Comparison of ENCODE assay signal across 21 cellular contexts in genomic region chr20:51790256-51790655, GRCh38. TPM values are rescaled to one million over a fixed set of nuclear protein-coding genes. Genes with fewer than 3 reads are reported as not detected.
DNase-seq lines count a peak whose midpoint lies in the region; ATAC-seq, FAIRE-seq and TF ChIP-seq lines count a peak whose summit lies in the region.
"Had no signal": no experiment of that assay in that cellular context is flagged by ENCODE, and none has a peak within 500 bp of the region (broad histone marks: within the 10 kb centered on the region; RNA-seq: fewer than 3 reads in every experiment).

No MANE protein-coding gene starts in this region.

- H3K36me3 ChIP-seq in HepG2 (replicated peaks in 1 of 2; ENCODE audit: control insufficient read depth in 1 of 2, insufficient read depth in 2 of 2, low read length in 2 of 2) (no peaks in the 10 kb centered on the region; a peak in 1 of 5 replicates), right lobe of liver (no peaks in the 10 kb centered on the region), H1 (ENCODE audit: control insufficient read depth in 2 of 4, insufficient read depth in 4 of 4, low read length in 3 of 4) (peaks cover 39 to 98% (median 67%) of the 10 kb centered on the region in 4 experiments), trophoblast cell (ENCODE audit: control insufficient read depth in 1 of 2, insufficient read depth in 2 of 2, low read length in 2 of 2) (peaks cover 58 to 67% of the 10 kb centered on the region in 2 experiments)

- FAIRE-seq in HepG2 (lab: Jason Lieb, UNC) = no peak
- FAIRE-seq in H1 (lab: Jason Lieb, UNC) = no peak
- FAIRE-seq: A549, GM12892, GM18507 had no signal

- ATAC-seq in HepG2 (no peak), right lobe of liver (no peak)
- ATAC-seq: A549 had no signal

- H3K79me1 ChIP-seq in H1 (ENCODE audit: low read depth, low read length) = peaks cover 19% of the 10 kb centered on the region
- H3K79me1 ChIP-seq in trophoblast cell (ENCODE audit: low read length) = no peaks in the 10 kb centered on the region

- H4K20me1 ChIP-seq in HepG2 (ENCODE audit: insufficient read depth, low read length) (no peaks in the 10 kb centered on the region), H1 (replicated peaks in 1 of 2; ENCODE audit: control insufficient read depth in 1 of 2, insufficient read depth in 2 of 2, low read length in 2 of 2) (peaks cover 47 to 51% of the 10 kb centered on the region in 2 experiments)

- no peak overlapping the region for H2BK12ac ChIP-seq in H1 (ENCODE audit: low read depth, low read length)
- H2BK12ac ChIP-seq in trophoblast cell (ENCODE audit: low read length) = no peak overlapping the region

- no peak overlapping the region for H2BK5ac ChIP-seq in H1 (ENCODE audit: low read depth, low read length)
- no peak overlapping the region for H2BK5ac ChIP-seq in trophoblast cell (ENCODE audit: low read depth, low read length, poor library complexity)

- no peak for TF ChIP-seq EP300 in HepG2 (IDR thresholded peaks at IDR 0.05; ENCODE audit: low read depth in 2 of 2, low read length in 2 of 2)
- TF ChIP-seq EP300 in HepG2 (CRISPR knock-in tag; IDR thresholded peaks at IDR 0.05; ENCODE audit: borderline replicate concordance) = no peak
- TF ChIP-seq EP300 in H1 (IDR thresholded peaks at IDR 0.05; ENCODE audit: borderline replicate concordance in 1 of 2, low read depth in 2 of 2, low read length in 2 of 2) = no peak

- POLR2A ChIA-PET in HepG2 (lab: Yijun Ruan, JAX) = no interaction called here
- POLR2A ChIA-PET in H1 (lab: Charles Lee; ENCODE audit: partially characterized antibody) = interaction anchor here (0.8 to 5.7 kb wide), 4 partner anchors 10 to 97 kb away, joined by 3 to 29 read pairs (median 13); partner anchors contain the start of gene SALL4

- no peak overlapping the region for H3K18ac ChIP-seq in H1 (ENCODE audit: extremely low read depth, low read length)
- H3K18ac ChIP-seq in trophoblast cell (ENCODE audit: low read length) = no peak overlapping the region

- WGBS in HepG2 (ENCODE audit: low lambda C conversion rate) = 79% methylated on average over 17 of the region's 17 CpGs
- WGBS in right lobe of liver (ENCODE audit: insufficient coverage, low coverage, low lambda C conversion rate, missing lambda C conversion rate) = 84% methylated on average over 4 of the region's 17 CpGs
- WGBS in H1 (ENCODE audit: extremely low coverage in 1 of 2, insufficient coverage in 1 of 2, insufficient read length in 1 of 2, insufficient replicate concordance in 2 of 2, low coverage in 1 of 2, low lambda C conversion rate in 2 of 2, missing lambda C conversion rate in 1 of 2), 2 experiments = 91% methylated on average over 17 of the region's 17 CpGs; no CpG with 5 or more reads in 1 of the 2 experiments
- no CpG with 5 or more reads among the region's 17 CpGs for WGBS in trophoblast cell (ENCODE audit: extremely low coverage, insufficient coverage, insufficient read length)

- H3K4me1 ChIP-seq in HepG2 (ENCODE audit: insufficient read depth, low read length) = no peaks in the 10 kb centered on the region
- H3K4me1 ChIP-seq in right lobe of liver = no peaks in the 10 kb centered on the region
- H3K4me1 ChIP-seq in H1 (replicated peaks in 1 of 4; ENCODE audit: control insufficient read depth in 3 of 4, insufficient read depth in 4 of 4, low read length in 3 of 4) = peaks cover 2 to 13% (median 10%) of the 10 kb centered on the region in 4 experiments
- H3K4me1 ChIP-seq in trophoblast cell (ENCODE audit: control insufficient read depth in 1 of 2, insufficient read depth in 2 of 2, low read length in 2 of 2) = no peaks in the 10 kb centered on the region
- H3K4me1 ChIP-seq: A549 had no signal

- H3K27ac ChIP-seq in HepG2 (ENCODE audit: extremely low read length, insufficient read depth, low read length) (no peak overlapping the region), right lobe of liver (no peak overlapping the region), H1 (ENCODE audit: low read depth, low read length) (no peak overlapping the region), trophoblast cell (ENCODE audit: low read depth, low read length) (no peak overlapping the region)
- H3K27ac ChIP-seq: 22Rv1, A549, C4-2B had no signal

- H4K12ac ChIP-seq in trophoblast cell (ENCODE audit: low read depth, low read length) = no peak overlapping the region

- H3K9ac ChIP-seq in HepG2 (ENCODE audit: insufficient read depth, low read depth, low read length) = no peak overlapping the region
- no peak overlapping the region for H3K9ac ChIP-seq in H1 (replicated peaks in 1 of 4; ENCODE audit: extremely low read depth in 1 of 4, low read depth in 3 of 4, low read length in 3 of 4)
- H3K9ac ChIP-seq in trophoblast cell (ENCODE audit: low read length) = no peak overlapping the region

- H3K4ac ChIP-seq in H1 (replicated peaks; ENCODE audit: insufficient read length, low read depth, low read length) = no peak overlapping the region
- no peak overlapping the region for H3K4ac ChIP-seq in trophoblast cell (ENCODE audit: low read depth, low read length)

- H3K4me2 ChIP-seq in HepG2 (ENCODE audit: low read depth, low read length) (no peak overlapping the region), H1 (ENCODE audit: insufficient read depth in 1 of 2, low read depth in 2 of 2, low read length in 2 of 2) (no peak overlapping the region), trophoblast cell (ENCODE audit: low read length) (no peak overlapping the region)
- H3K4me2 ChIP-seq: A549 had no signal

- H2AK5ac ChIP-seq in H1 (ENCODE audit: low read depth, low read length) (no peak overlapping the region), trophoblast cell (ENCODE audit: low read length) (no peak overlapping the region)

- H4K8ac ChIP-seq in H1 (ENCODE audit: extremely low read depth, insufficient read depth, low read length) = peak overlapping the region; percentile 68; the same call in 1 of the 2 replicates
- H4K8ac ChIP-seq in trophoblast cell (ENCODE audit: low read depth, low read length) = no peak overlapping the region

- H3K4me3 ChIP-seq in HepG2 (replicated peaks in 1 of 3; ENCODE audit: insufficient read depth in 1 of 3, low read depth in 2 of 3, low read length in 3 of 3) (no peak overlapping the region), right lobe of liver (no peak overlapping the region), H1 (ENCODE audit: extremely low read depth in 1 of 4, insufficient read depth in 2 of 4, low read depth in 3 of 4, low read length in 4 of 4) (no peak overlapping the region), trophoblast cell (ENCODE audit: low read depth, low read length) (no peak overlapping the region)
- H3K4me3 ChIP-seq: A549 had no signal

- DNase-seq in HepG2 (ENCODE audit: low spot score) = no peak
- no peak for DNase-seq in right lobe of liver
- no peak for DNase-seq in H1 (ENCODE audit: low read depth in 1 of 2, low spot score in 2 of 2)
- DNase-seq in trophoblast cell = no peak
- no peak for DNase-seq in activated CD4-positive, CD25-positive, alpha-beta regulatory T cell (lab: John Stamatoyannopoulos, UW)
- no peak for DNase-seq in globus pallidus (ENCODE audit: low spot score)
- DNase-seq in SKM-1 (lab: John Stamatoyannopoulos, UW; ENCODE audit: unreplicated experiment) = no peak
- DNase-seq: AML-193; CD4-positive, alpha-beta T cell; DMS153; DMS79; GDM1; GOT3; H9; IMR-90; KBM-7 had no signal

- no peak overlapping the region for H2BK20ac ChIP-seq in H1 (ENCODE audit: low read length)

- no peak overlapping the region for H3K56ac ChIP-seq in H1 (replicated peaks; ENCODE audit: insufficient read length, low read depth, low read length)

- H3K23me2 ChIP-seq in H1 (ENCODE audit: low read depth, low read length) = no peaks in the 10 kb centered on the region

- intact Hi-C loops in HepG2 (cut with micrococcal nuclease; ENCODE audit: unreplicated experiment) = no loop called here
- intact Hi-C loops in right lobe of liver (cut with DNase I) = no loop called here

- TF ChIP-seq CTCF in HepG2 (CRISPR knock-in tag; IDR thresholded peaks at IDR 0.05) (no peak), right lobe of liver (IDR thresholded peaks at IDR 0.05) (no peak), H1 (IDR thresholded peaks at IDR 0.05; ENCODE audit: control extremely low read depth in 1 of 3, insufficient read depth in 1 of 3, low read depth in 1 of 3, low read length in 3 of 3) (no peak)

- H3K23ac ChIP-seq in H1 (ENCODE audit: insufficient read length) (no peak overlapping the region), trophoblast cell (ENCODE audit: low read length) (peak overlapping the region; percentile 35)

- no peak for TF ChIP-seq RAD21 in HepG2 (CRISPR knock-in tag; IDR thresholded peaks at IDR 0.05)
- TF ChIP-seq RAD21 in H1 (IDR thresholded peaks at IDR 0.05 in 1 of 2, conservative IDR thresholded peaks at IDR 0.05 in 1 of 2; ENCODE audit: low read depth in 2 of 2, low read length in 2 of 2) = no peak

- H2AFZ ChIP-seq in HepG2 (ENCODE audit: low read length) (no peak overlapping the region), H1 (ENCODE audit: low read length) (no peak overlapping the region), trophoblast cell (ENCODE audit: insufficient read depth, low read length, poor library complexity) (no peak overlapping the region)

- H3K79me2 ChIP-seq in HepG2 (ENCODE audit: insufficient read depth, low read length) (no peaks in the 10 kb centered on the region), H1 (ENCODE audit: control insufficient read depth in 1 of 2, insufficient read depth in 2 of 2, low read length in 2 of 2) (peaks cover 45 to 90% of the 10 kb centered on the region in 2 experiments), trophoblast cell (ENCODE audit: control insufficient read depth, insufficient read depth, low read length, poor library complexity) (peaks cover 12% of the 10 kb centered on the region)

- no peak overlapping the region for H2BK15ac ChIP-seq in H1 (ENCODE audit: low read length)

- no peak overlapping the region for H4K91ac ChIP-seq in H1 (replicated peaks; ENCODE audit: insufficient read length, low read length)
- H4K91ac ChIP-seq in trophoblast cell (ENCODE audit: low read depth, low read length) = no peak overlapping the region

- H3K27me3 ChIP-seq in HepG2 (ENCODE audit: control insufficient read depth in 1 of 2, insufficient read depth in 2 of 2, low read length in 2 of 2) (no peaks in the 10 kb centered on the region), right lobe of liver (no peaks in the 10 kb centered on the region), H1 (replicated peaks in 1 of 4; ENCODE audit: control insufficient read depth in 3 of 4, extremely low read depth in 1 of 4, insufficient read depth in 3 of 4, low read length in 3 of 4) (no peaks in the 10 kb centered on the region), trophoblast cell (ENCODE audit: insufficient read depth, low read length) (no peaks in the 10 kb centered on the region)

- H3K14ac ChIP-seq in H1 (ENCODE audit: insufficient read length) = no peak overlapping the region
- no peak overlapping the region for H3K14ac ChIP-seq in trophoblast cell (ENCODE audit: low read length)

- H3K9me3 ChIP-seq in HepG2 (ENCODE audit: low read length) (no peaks in the 10 kb centered on the region), right lobe of liver (no peaks in the 10 kb centered on the region), H1 (ENCODE audit: insufficient read depth in 2 of 2, low read depth in 1 of 2, low read length in 1 of 2) (no peaks in the 10 kb centered on the region), trophoblast cell (ENCODE audit: insufficient read depth, low read depth, low read length) (peaks cover 1% of the 10 kb centered on the region)
- H3K9me3 ChIP-seq: A549 had no signal

- TF ChIP-seq POLR2A in HepG2 (IDR thresholded peaks at IDR 0.05; ENCODE audit: insufficient read depth in 1 of 2, low read depth in 2 of 2, low read length in 2 of 2) = no peak
- TF ChIP-seq POLR2A in right lobe of liver (IDR thresholded peaks at IDR 0.05) = no peak
- no peak; a peak in 1 of 3 replicates for TF ChIP-seq POLR2A in H1 (IDR thresholded peaks at IDR 0.05; ENCODE audit: control extremely low read depth in 1 of 2, low read depth in 2 of 2, low read length in 2 of 2)

- H2BK120ac ChIP-seq in H1 (replicated peaks; ENCODE audit: low read depth, low read length) (no peak overlapping the region), trophoblast cell (ENCODE audit: insufficient read depth, low read length, poor library complexity) (no peak overlapping the region)

- no peak overlapping the region for H4K5ac ChIP-seq in H1 (ENCODE audit: insufficient read length, low read depth, low read length)

- BruUV-seq in HepG2 (replicated peaks; lab: Mats Ljungman, UMichigan) = no TSS peak

- CTCF ChIA-PET in HepG2 (lab: Yijun Ruan, JAX; ENCODE audit: low intra/inter-chr PET ratio, low total read pairs) (no interaction called here), H1 (lab: Charles Lee; ENCODE audit: partially characterized antibody) (interaction anchor here (0.9 to 1.8 kb wide), 3 partner anchors 10 to 12 kb away, joined by 3 to 5 read pairs (median 3); partner anchors contain the start of gene SALL4)

- in situ Hi-C loops in HepG2 (cut with HindIII; ENCODE audit: extremely low pct_ligation_motif_present, low pct_unique_long_range_greater_than_20kb) = no loop called here

RNA-seq across cellular contexts. Expression of gene SALL4, which starts 12.1 kb away (rescaled TPM):
- total RNA-seq in HepG2 (2016; rRNA removed; fragmentation: Illumina TruSeq; extraction: Trizol) = 0.17 and 0.33 TPM in 2 replicates
- total RNA-seq in HepG2 (2016; cell fraction: cytosol; rRNA removed; fragmentation: Illumina TruSeq; extraction: Trizol; ENCODE audit: low read depth) = 0.09 and 0.10 TPM in 2 replicates
- total RNA-seq in HepG2 (2016; cell fraction: insoluble cytoplasmic fraction; rRNA removed; fragmentation: Illumina TruSeq; extraction: Trizol) = 0.24 and 0.26 TPM in 2 replicates
- total RNA-seq in HepG2 (2016; cell fraction: membrane; rRNA removed; fragmentation: Illumina TruSeq; extraction: Trizol) = 0.24 and 0.25 TPM in 2 replicates
- total RNA-seq in HepG2 (2016; cell fraction: nucleus; rRNA removed; fragmentation: Illumina TruSeq; extraction: Trizol) = 0.34 and 0.47 TPM in 2 replicates
- polyA plus RNA-seq in HepG2 (2011; rRNA removed) = 1.5 and 1.8 TPM in 2 replicates
- 0.56 and 0.67 TPM in 2 replicates for polyA plus RNA-seq in HepG2 (2011; cell fraction: cytosol; rRNA removed)
- polyA plus RNA-seq in HepG2 (2011; cell fraction: nucleus; rRNA removed) = 5.4 and 6.2 TPM in 2 replicates
- 2.7 and 4.4 TPM in 2 replicates for polyA plus RNA-seq in HepG2 (2012)
- not detected in 2 replicates for polyA plus RNA-seq in HepG2 (2016; cell fraction: cytosol; fragmentation: Illumina TruSeq; extraction: Trizol; ENCODE audit: low read depth)
- polyA plus RNA-seq in HepG2 (2016; cell fraction: insoluble cytoplasmic fraction; fragmentation: Illumina TruSeq; extraction: Trizol; ENCODE audit: low read depth) = 0.13 and 0.20 TPM in 2 replicates
- 0.05 and 0.10 TPM in 2 replicates for polyA plus RNA-seq in HepG2 (2016; cell fraction: membrane; fragmentation: Illumina TruSeq; extraction: Trizol; ENCODE audit: low read depth)
- 2.4 and 4.2 TPM in 2 replicates for polyA plus RNA-seq in HepG2 (2016; cell fraction: nucleus; fragmentation: Illumina TruSeq; extraction: Trizol; ENCODE audit: insufficient read depth, low read depth)
- polyA minus RNA-seq in HepG2 (2011; rRNA and poly(A)+ RNA removed; ENCODE audit: low replicate concordance) = 1.5 and 6.5 TPM in 2 replicates
- polyA minus RNA-seq in HepG2 (2011; cell fraction: cytosol; rRNA and poly(A)+ RNA removed) = 1.4 and 1.5 TPM in 2 replicates
- 2.0 and 2.1 TPM in 2 replicates for polyA minus RNA-seq in HepG2 (2011; cell fraction: nucleus; rRNA and poly(A)+ RNA removed)
- total RNA-seq in right lobe of liver = under 1 TPM; 0.24 to 0.63 (median 0.40) TPM
- 231 and 235 TPM in 2 replicates for total RNA-seq in H1 (2021; fragmentation: NEBNext Ultra II Directional; extraction: Animal tissue kit (Norgen Biotek cat#: 25700))
- 108 and 112 TPM in 2 replicates for polyA plus RNA-seq in H1 (2011; rRNA removed)
- polyA plus RNA-seq in H1 (2011; cell fraction: cytosol; rRNA removed) = 112 TPM
- 154 TPM for polyA plus RNA-seq in H1 (2011; cell fraction: nucleus; rRNA removed)
- 110 to 133 TPM (median 122 TPM) in 4 replicates for polyA plus RNA-seq in H1 (2012, experiment 1 of 2)
- polyA plus RNA-seq in H1 (2012, experiment 2 of 2) = 27.8 TPM
- polyA plus RNA-seq in H1 (2013, experiment 1 of 2) = 105 TPM
- 96.6 TPM for polyA plus RNA-seq in H1 (2013, experiment 2 of 2)
- 306 and 384 TPM in 2 replicates for polyA minus RNA-seq in H1 (2011; rRNA and poly(A)+ RNA removed)
- 215 TPM for polyA minus RNA-seq in H1 (2011; cell fraction: cytosol; rRNA and poly(A)+ RNA removed)
- 147 TPM for polyA minus RNA-seq in H1 (2011; cell fraction: nucleus; rRNA and poly(A)+ RNA removed)
- 25.4 and 25.7 TPM in 2 replicates for polyA plus RNA-seq in trophoblast cell (2013)
- total RNA-seq: IMR-90 had no signal
- polyA plus RNA-seq: IMR-90 had no signal

RNA-seq across cellular contexts. Expression of gene ATP9A, which starts 22.1 kb away (rescaled TPM):
- total RNA-seq in HepG2 (2016; rRNA removed; fragmentation: Illumina TruSeq; extraction: Trizol) = 11.0 and 11.8 TPM in 2 replicates
- total RNA-seq in HepG2 (2016; cell fraction: cytosol; rRNA removed; fragmentation: Illumina TruSeq; extraction: Trizol; ENCODE audit: low read depth) = 2.4 and 3.0 TPM in 2 replicates
- total RNA-seq in HepG2 (2016; cell fraction: insoluble cytoplasmic fraction; rRNA removed; fragmentation: Illumina TruSeq; extraction: Trizol) = 10.1 and 11.8 TPM in 2 replicates
- 5.1 and 5.8 TPM in 2 replicates for total RNA-seq in HepG2 (2016; cell fraction: membrane; rRNA removed; fragmentation: Illumina TruSeq; extraction: Trizol)
- 13.2 and 14.5 TPM in 2 replicates for total RNA-seq in HepG2 (2016; cell fraction: nucleus; rRNA removed; fragmentation: Illumina TruSeq; extraction: Trizol)
- polyA plus RNA-seq in HepG2 (2011; rRNA removed) = 18.5 and 19.2 TPM in 2 replicates
- 13.2 and 14.1 TPM in 2 replicates for polyA plus RNA-seq in HepG2 (2011; cell fraction: cytosol; rRNA removed)
- polyA plus RNA-seq in HepG2 (2011; cell fraction: nucleus; rRNA removed) = 31.8 and 35.3 TPM in 2 replicates
- polyA plus RNA-seq in HepG2 (2012) = 23.4 and 25.1 TPM in 2 replicates
- 0.52 and 0.55 TPM in 2 replicates for polyA plus RNA-seq in HepG2 (2016; cell fraction: cytosol; fragmentation: Illumina TruSeq; extraction: Trizol; ENCODE audit: low read depth)
- 6.8 and 7.8 TPM in 2 replicates for polyA plus RNA-seq in HepG2 (2016; cell fraction: insoluble cytoplasmic fraction; fragmentation: Illumina TruSeq; extraction: Trizol; ENCODE audit: low read depth)
- polyA plus RNA-seq in HepG2 (2016; cell fraction: membrane; fragmentation: Illumina TruSeq; extraction: Trizol; ENCODE audit: low read depth) = 2.0 and 2.2 TPM in 2 replicates
- polyA plus RNA-seq in HepG2 (2016; cell fraction: nucleus; fragmentation: Illumina TruSeq; extraction: Trizol; ENCODE audit: insufficient read depth, low read depth) = 14.8 and 15.7 TPM in 2 replicates
- 30.7 and 75.7 TPM in 2 replicates for polyA minus RNA-seq in HepG2 (2011; rRNA and poly(A)+ RNA removed; ENCODE audit: low replicate concordance)
- polyA minus RNA-seq in HepG2 (2011; cell fraction: cytosol; rRNA and poly(A)+ RNA removed) = 25.1 and 28.6 TPM in 2 replicates
- polyA minus RNA-seq in HepG2 (2011; cell fraction: nucleus; rRNA and poly(A)+ RNA removed) = 37.2 and 39.9 TPM in 2 replicates
- total RNA-seq in right lobe of liver = 10 to 100 TPM; 10.5 to 17.4 (median 13.0) TPM
- 6.4 and 7.7 TPM in 2 replicates for total RNA-seq in H1 (2021; fragmentation: NEBNext Ultra II Directional; extraction: Animal tissue kit (Norgen Biotek cat#: 25700))
- polyA plus RNA-seq in H1 (2011; rRNA removed) = 4.6 and 5.0 TPM in 2 replicates
- 4.6 TPM for polyA plus RNA-seq in H1 (2011; cell fraction: cytosol; rRNA removed)
- polyA plus RNA-seq in H1 (2011; cell fraction: nucleus; rRNA removed) = 6.1 TPM
- polyA plus RNA-seq in H1 (2012, experiment 1 of 2) = 5.0 to 6.7 TPM (median 5.6 TPM) in 4 replicates
- 0.60 TPM for polyA plus RNA-seq in H1 (2012, experiment 2 of 2)
- 4.0 TPM for polyA plus RNA-seq in H1 (2013, experiment 1 of 2)
- 4.1 TPM for polyA plus RNA-seq in H1 (2013, experiment 2 of 2)
- polyA minus RNA-seq in H1 (2011; rRNA and poly(A)+ RNA removed) = 14.9 and 20.6 TPM in 2 replicates
- 7.3 TPM for polyA minus RNA-seq in H1 (2011; cell fraction: cytosol; rRNA and poly(A)+ RNA removed)
- 8.1 TPM for polyA minus RNA-seq in H1 (2011; cell fraction: nucleus; rRNA and poly(A)+ RNA removed)
- 5.1 TPM in 2 replicates for polyA plus RNA-seq in trophoblast cell (2013)

Comparison
In these comparisons a context has a peak if more than half of its experiments do, and no peak if none do; other contexts are left out.
1. RNA of gene SALL4, which starts 12.1 kb away (total RNA-seq): 231 to 235 TPM in H1; 0.24 to 0.63 TPM in right lobe of liver and 0.09 to 0.47 TPM in HepG2; every median in the first group is over 100 times any median in the second.